In genomic region chr7:140017543-140017942, GRCh38 we compare ENCODE assay signal across 26 cellular contexts.
"Had no signal": no experiment of that assay in that cellular context is flagged by ENCODE, and none has a peak within 500 bp of the region (broad histone marks: within the 10 kb centered on the region; RNA-seq: fewer than 3 reads in every experiment).

No MANE protein-coding gene starts in this region.

- H3K4me1 Mint-ChIP-seq: activated naive CD4-positive, alpha-beta T cell treated with anti-CD3 and anti-CD28 coated beads, Interleukin-2, amount 10 ng/mL, durations not matched to agents 7 days and 5 days; nephron had no signal

- DNase-seq: activated CD4-positive, alpha-beta T cell treated with anti-CD3 and anti-CD28 coated beads for 48 hours; activated CD4-positive, alpha-beta T cell treated with anti-CD3 and anti-CD28 coated beads, Interleukin-2, amount 50 U/mL, for 48 hours; activated CD8-positive, alpha-beta memory T cell treated with anti-CD3 and anti-CD28 coated beads for 24 hours; activated gamma-delta T cell; activated naive CD4-positive, alpha-beta T cell treated with anti-CD3 and anti-CD28 coated beads, Interleukin-2, amount 10 ng/mL, durations not matched to agents 7 days and 5 days; activated naive CD8-positive, alpha-beta T cell treated with anti-CD3 and anti-CD28 coated beads, Interleukin-2, amount 10 ng/mL, durations not matched to agents 7 days and 5 days; caudate nucleus; endodermal cell; foreskin keratinocyte; heart right ventricle; lower lobe of right lung; mesenchymal stem cell; ovary; small intestine; stimulated activated CD4-positive, alpha-beta T cell treated with anti-CD3 and anti-CD28 coated beads, Interleukin-1b, Interleukin-23, amount 100 ng/mL, for 48 hours; stimulated activated CD4-positive, alpha-beta T cell treated with anti-CD3 and anti-CD28 coated beads, Interleukin-4, amount 100 ng/mL, for 4 hours; stimulated activated CD8-positive, alpha-beta memory T cell treated with anti-CD3 and anti-CD28 coated beads, Interleukin-4, amount 100 ng/mL, for 48 hours; stimulated activated naive B cell treated with anti-CD40 and anti-IgM and Interleukin-4, amounts not matched to agents 10 μg/mL and 1 μg/mL and 100 μg/mL, for 72 hours; T-helper 1 cell had no signal

- ATAC-seq: activated CD4-positive, CD25-positive, alpha-beta regulatory T cell treated with anti-CD3 and anti-CD28 coated beads, Interleukin-2, amount 50 U/mL, for 24 hours; foreskin keratinocyte; heart right ventricle; sciatic nerve; stimulated activated naive B cell treated with anti-CD40 and anti-IgM and Interleukin-4, amounts not matched to agents 10 μg/mL and 1 μg/mL and 100 μg/mL, for 72 hours had no signal

- H3K36me3 ChIP-seq: ovary had no signal

- H3K27ac ChIP-seq: esophagus muscularis mucosa, foreskin keratinocyte, heart right ventricle, lower lobe of right lung, ovary, tibial nerve, VCaP had no signal

- H3K9me3 ChIP-seq: esophagus muscularis mucosa, heart right ventricle, lower lobe of right lung, ovary, tibial nerve had no signal

- H3K27me3 Mint-ChIP-seq: activated naive CD8-positive, alpha-beta T cell treated with anti-CD3 and anti-CD28 coated beads, Interleukin-2, amount 10 ng/mL, durations not matched to agents 7 days and 5 days; stimulated activated naive B cell treated with anti-CD40 and anti-IgM and Interleukin-4, amounts not matched to agents 10 μg/mL and 1 μg/mL and 100 μg/mL, for 72 hours had no signal

- H3K27me3 ChIP-seq: esophagus muscularis mucosa, foreskin keratinocyte, heart right ventricle, ovary, tibial nerve had no signal

- H3K4me3 Mint-ChIP-seq: activated naive CD4-positive, alpha-beta T cell treated with anti-CD3 and anti-CD28 coated beads, Interleukin-2, amount 10 ng/mL, durations not matched to agents 7 days and 5 days; activated naive CD8-positive, alpha-beta T cell treated with anti-CD3 and anti-CD28 coated beads, Interleukin-2, amount 10 ng/mL, durations not matched to agents 7 days and 5 days; endodermal cell; nephron; stimulated activated naive B cell treated with anti-CD40 and anti-IgM and Interleukin-4, amounts not matched to agents 10 μg/mL and 1 μg/mL and 100 μg/mL, for 72 hours had no signal

- H3K4me3 ChIP-seq: esophagus muscularis mucosa, heart right ventricle, lower lobe of right lung, ovary, tibial nerve had no signal

- H3K4me1 ChIP-seq: esophagus muscularis mucosa, foreskin keratinocyte, heart right ventricle, lower lobe of right lung, tibial nerve had no signal

- H3K27ac Mint-ChIP-seq: activated naive CD4-positive, alpha-beta T cell treated with anti-CD3 and anti-CD28 coated beads, Interleukin-2, amount 10 ng/mL, durations not matched to agents 7 days and 5 days; activated naive CD8-positive, alpha-beta T cell treated with anti-CD3 and anti-CD28 coated beads, Interleukin-2, amount 10 ng/mL, durations not matched to agents 7 days and 5 days; endodermal cell; nephron; progenitor cell of endocrine pancreas; stimulated activated naive B cell treated with anti-CD40 and anti-IgM and Interleukin-4, amounts not matched to agents 10 μg/mL and 1 μg/mL and 100 μg/mL, for 72 hours had no signal

- H3K9me3 Mint-ChIP-seq: activated naive CD4-positive, alpha-beta T cell treated with anti-CD3 and anti-CD28 coated beads, Interleukin-2, amount 10 ng/mL, durations not matched to agents 7 days and 5 days; activated naive CD8-positive, alpha-beta T cell treated with anti-CD3 and anti-CD28 coated beads, Interleukin-2, amount 10 ng/mL, durations not matched to agents 7 days and 5 days; endodermal cell; nephron; stimulated activated naive B cell treated with anti-CD40 and anti-IgM and Interleukin-4, amounts not matched to agents 10 μg/mL and 1 μg/mL and 100 μg/mL, for 72 hours had no signal
